In genomic region chr1:149849947-149850360, GRCh38 we compare ENCODE assay signal across 8 cellular contexts.
DNase-seq lines count a peak whose midpoint lies in the region; ATAC-seq and TF ChIP-seq lines count a peak whose summit lies in the region.

No MANE protein-coding gene starts in this region.

- peaks cover 25% of the 10 kb centered on the region for H3K36me3 Mint-ChIP-seq in T-helper 1 cell treated with Interleukin-12 subunit alpha and Interleukin-12 subunit beta and Interleukin-4 antibody, amounts not matched to agents 30 μg/mL and 1 μg/mL, for 36 hours (ENCODE audit: low read depth)

- H3K27me3 ChIP-seq in rectal smooth muscle tissue (ENCODE audit: control insufficient read depth, insufficient read depth, low read length), result no peaks in the 10 kb centered on the region

- no peaks in the 10 kb centered on the region for H3K9me3 Mint-ChIP-seq in T-helper 1 cell treated with Interleukin-12 subunit alpha and Interleukin-12 subunit beta and Interleukin-4 antibody, amounts not matched to agents 30 μg/mL and 1 μg/mL, for 36 hours

- no peaks in the 10 kb centered on the region for H3K36me3 ChIP-seq in rectal smooth muscle tissue (ENCODE audit: control insufficient read depth, insufficient read depth, low read length)

- no peaks in the 10 kb centered on the region for H3K27me3 Mint-ChIP-seq in T-helper 1 cell treated with Interleukin-12 subunit alpha and Interleukin-12 subunit beta and Interleukin-4 antibody, amounts not matched to agents 30 μg/mL and 1 μg/mL, for 36 hours (ENCODE audit: low read depth)

- H3K4me1 ChIP-seq in rectal smooth muscle tissue (ENCODE audit: control insufficient read depth, insufficient read depth, low read length), result peaks cover 11% of the 10 kb centered on the region

- H3K4me3 ChIP-seq in fibroblast of mammary gland (ENCODE audit: control insufficient read depth, low read depth, low read length) (peak overlapping the region; percentile 63), rectal smooth muscle tissue (ENCODE audit: low read length) (peak overlapping the region; percentile 79)

- peaks cover 43% of the 10 kb centered on the region for H3K4me1 Mint-ChIP-seq in T-helper 1 cell treated with Interleukin-12 subunit alpha and Interleukin-12 subunit beta and Interleukin-4 antibody, amounts not matched to agents 30 μg/mL and 1 μg/mL, for 36 hours (ENCODE audit: low read depth)

- H3K27ac ChIP-seq in rectal smooth muscle tissue (ENCODE audit: low read depth, low read length), result peak overlapping the region; percentile 75

- TF ChIP-seq CTCF in fibroblast of mammary gland (conservative IDR thresholded peaks at IDR 0.05; ENCODE audit: control insufficient read depth, insufficient read depth, low read depth, low read length), result no peak

- peak overlapping the region; percentile 88 for H3K27ac Mint-ChIP-seq in T-helper 1 cell treated with Interleukin-12 subunit alpha and Interleukin-12 subunit beta and Interleukin-4 antibody, amounts not matched to agents 30 μg/mL and 1 μg/mL, for 36 hours

- peak overlapping the region; percentile 56 for H3K9ac ChIP-seq in rectal smooth muscle tissue (ENCODE audit: low read length)

- H3K4me3 Mint-ChIP-seq in T-helper 1 cell treated with Interleukin-12 subunit alpha and Interleukin-12 subunit beta and Interleukin-4 antibody, amounts not matched to agents 30 μg/mL and 1 μg/mL, for 36 hours, result peak overlapping the region; percentile 83

- peak; percentile 41 for DNase-seq in NCI-H2107 treated with DMSO at 0.1 percent for 48 hours (lab: John Stamatoyannopoulos, UW; ENCODE audit: unreplicated experiment)
- DNase-seq in NCI-H2107 (lab: John Stamatoyannopoulos, UW), result no peak
- DNase-seq in fibroblast of mammary gland (ENCODE audit: low read depth), result peak; percentile 10
- no peak for DNase-seq in GM19238 (ENCODE audit: insufficient read length, low spot score)

- ATAC-seq in HG03039 (IDR thresholded peaks at IDR 0.05; ENCODE audit: unreplicated experiment), result no peak
- ATAC-seq in HG02870 (IDR thresholded peaks at IDR 0.05; ENCODE audit: unreplicated experiment), result no peak

Comparison
In these comparisons a context has a peak if more than half of its experiments do, and no peak if none do; other contexts are left out.
1. DNase-seq: peak in NCI-H2107 treated with DMSO at 0.1 percent for 48 hours (single experiment) and fibroblast of mammary gland (single experiment); none in NCI-H2107 (single experiment) and GM19238 (single experiment).